Comparison of ENCODE assay signal across 1 cellular context in the genomic region with DNA sequence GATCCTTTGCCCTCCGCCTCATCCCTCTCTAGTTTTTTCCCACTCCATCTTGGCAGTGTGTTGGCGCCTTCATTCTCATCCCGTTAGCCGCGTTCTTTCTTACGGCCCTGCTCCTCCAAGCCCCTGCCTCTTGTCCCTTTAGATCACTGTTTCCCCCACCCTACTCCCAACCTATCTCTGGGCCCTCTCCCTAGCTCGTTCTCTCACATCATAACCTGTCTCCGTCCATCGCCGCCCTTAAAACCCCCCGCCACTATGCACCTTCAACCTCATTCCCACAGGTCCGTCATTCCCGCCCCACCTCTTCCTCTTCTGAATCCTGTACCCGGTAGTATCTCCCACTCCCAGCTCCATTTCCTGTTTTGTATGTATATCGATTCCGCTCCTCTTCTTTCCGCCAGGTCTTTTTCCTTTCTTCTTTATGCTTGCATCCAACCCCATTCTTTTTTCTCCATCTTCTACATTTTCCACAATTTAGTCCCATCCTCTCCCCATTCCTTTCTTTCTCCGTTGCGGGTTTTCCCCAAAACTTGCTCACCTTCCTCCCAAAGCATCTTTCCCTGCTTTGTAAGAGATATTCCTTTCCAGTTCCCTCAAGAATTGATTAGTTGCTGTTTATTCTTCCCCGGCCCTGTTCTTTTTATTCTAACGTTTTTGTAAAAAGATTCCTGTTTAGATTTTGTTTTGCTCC.
TF ChIP-seq lines count a peak whose summit lies in the region.

No MANE protein-coding gene starts in this region.

TF ChIP-seq in HepG2, 621 proteins besides CTCF, POLR2A, EP300 and RAD21 (continued from another document and continues in another):
- no peak for TF ChIP-seq ZNF407 (CRISPR knock-in tag; IDR thresholded peaks at IDR 0.05; ENCODE audit: not compliant biosample characterization)
- no peak for TF ChIP-seq ZMAT3 (CRISPR knock-in tag; conservative IDR thresholded peaks at IDR 0.05)
- no peak for TF ChIP-seq ATF6 (CRISPR knock-in tag; conservative IDR thresholded peaks at IDR 0.05)
- TF ChIP-seq ETV5 (CRISPR knock-in tag; IDR thresholded peaks at IDR 0.05; ENCODE audit: borderline replicate concordance), result no peak
- TF ChIP-seq, protein P1, sequence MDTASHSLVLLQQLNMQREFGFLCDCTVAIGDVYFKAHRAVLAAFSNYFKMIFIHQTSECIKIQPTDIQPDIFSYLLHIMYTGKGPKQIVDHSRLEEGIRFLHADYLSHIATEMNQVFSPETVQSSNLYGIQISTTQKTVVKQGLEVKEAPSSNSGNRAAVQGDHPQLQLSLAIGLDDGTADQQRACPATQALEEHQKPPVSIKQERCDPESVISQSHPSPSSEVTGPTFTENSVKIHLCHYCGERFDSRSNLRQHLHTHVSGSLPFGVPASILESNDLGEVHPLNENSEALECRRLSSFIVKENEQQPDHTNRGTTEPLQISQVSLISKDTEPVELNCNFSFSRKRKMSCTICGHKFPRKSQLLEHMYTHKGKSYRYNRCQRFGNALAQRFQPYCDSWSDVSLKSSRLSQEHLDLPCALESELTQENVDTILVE (CRISPR knock-in tag; IDR thresholded peaks at IDR 0.05), result no peak
- no peak for TF ChIP-seq ZNF749 (CRISPR knock-in tag; IDR thresholded peaks at IDR 0.05; ENCODE audit: borderline replicate concordance)
- TF ChIP-seq KDM5A (IDR thresholded peaks at IDR 0.05; ENCODE audit: borderline replicate concordance, low read length), result peak; percentile 70
- TF ChIP-seq, protein P2, sequence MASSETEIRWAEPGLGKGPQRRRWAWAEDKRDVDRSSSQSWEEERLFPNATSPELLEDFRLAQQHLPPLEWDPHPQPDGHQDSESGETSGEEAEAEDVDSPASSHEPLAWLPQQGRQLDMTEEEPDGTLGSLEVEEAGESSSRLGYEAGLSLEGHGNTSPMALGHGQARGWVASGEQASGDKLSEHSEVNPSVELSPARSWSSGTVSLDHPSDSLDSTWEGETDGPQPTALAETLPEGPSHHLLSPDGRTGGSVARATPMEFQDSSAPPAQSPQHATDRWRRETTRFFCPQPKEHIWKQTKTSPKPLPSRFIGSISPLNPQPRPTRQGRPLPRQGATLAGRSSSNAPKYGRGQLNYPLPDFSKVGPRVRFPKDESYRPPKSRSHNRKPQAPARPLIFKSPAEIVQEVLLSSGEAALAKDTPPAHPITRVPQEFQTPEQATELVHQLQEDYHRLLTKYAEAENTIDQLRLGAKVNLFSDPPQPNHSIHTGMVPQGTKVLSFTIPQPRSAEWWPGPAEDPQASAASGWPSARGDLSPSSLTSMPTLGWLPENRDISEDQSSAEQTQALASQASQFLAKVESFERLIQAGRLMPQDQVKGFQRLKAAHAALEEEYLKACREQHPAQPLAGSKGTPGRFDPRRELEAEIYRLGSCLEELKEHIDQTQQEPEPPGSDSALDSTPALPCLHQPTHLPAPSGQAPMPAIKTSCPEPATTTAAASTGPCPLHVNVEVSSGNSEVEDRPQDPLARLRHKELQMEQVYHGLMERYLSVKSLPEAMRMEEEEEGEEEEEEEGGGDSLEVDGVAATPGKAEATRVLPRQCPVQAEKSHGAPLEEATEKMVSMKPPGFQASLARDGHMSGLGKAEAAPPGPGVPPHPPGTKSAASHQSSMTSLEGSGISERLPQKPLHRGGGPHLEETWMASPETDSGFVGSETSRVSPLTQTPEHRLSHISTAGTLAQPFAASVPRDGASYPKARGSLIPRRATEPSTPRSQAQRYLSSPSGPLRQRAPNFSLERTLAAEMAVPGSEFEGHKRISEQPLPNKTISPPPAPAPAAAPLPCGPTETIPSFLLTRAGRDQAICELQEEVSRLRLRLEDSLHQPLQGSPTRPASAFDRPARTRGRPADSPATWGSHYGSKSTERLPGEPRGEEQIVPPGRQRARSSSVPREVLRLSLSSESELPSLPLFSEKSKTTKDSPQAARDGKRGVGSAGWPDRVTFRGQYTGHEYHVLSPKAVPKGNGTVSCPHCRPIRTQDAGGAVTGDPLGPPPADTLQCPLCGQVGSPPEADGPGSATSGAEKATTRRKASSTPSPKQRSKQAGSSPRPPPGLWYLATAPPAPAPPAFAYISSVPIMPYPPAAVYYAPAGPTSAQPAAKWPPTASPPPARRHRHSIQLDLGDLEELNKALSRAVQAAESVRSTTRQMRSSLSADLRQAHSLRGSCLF (CRISPR knock-in tag; IDR thresholded peaks at IDR 0.05; ENCODE audit: borderline replicate concordance), result no peak
- TF ChIP-seq PCBP1 (IDR thresholded peaks at IDR 0.05; ENCODE audit: borderline replicate concordance, low read depth, low read length), result no peak
- no peak for TF ChIP-seq ARNT2 (CRISPR knock-in tag; IDR thresholded peaks at IDR 0.05; ENCODE audit: low read depth)
- no peak for TF ChIP-seq MEIS1 (CRISPR knock-in tag; IDR thresholded peaks at IDR 0.05; ENCODE audit: borderline replicate concordance)
- peak; percentile 89 for TF ChIP-seq ONECUT2 (CRISPR knock-in tag; IDR thresholded peaks at IDR 0.05)
- TF ChIP-seq ZBTB4 (CRISPR knock-in tag; IDR thresholded peaks at IDR 0.05; ENCODE audit: borderline replicate concordance), result no peak; the same call in 1 of the 2 replicates
- TF ChIP-seq ZNF274 (CRISPR knock-in tag; IDR thresholded peaks at IDR 0.05), result no peak
- peak; percentile 36; the same call in 1 of the 2 replicates for TF ChIP-seq ZNF878 (CRISPR knock-in tag; IDR thresholded peaks at IDR 0.05)
- TF ChIP-seq, protein P3, sequence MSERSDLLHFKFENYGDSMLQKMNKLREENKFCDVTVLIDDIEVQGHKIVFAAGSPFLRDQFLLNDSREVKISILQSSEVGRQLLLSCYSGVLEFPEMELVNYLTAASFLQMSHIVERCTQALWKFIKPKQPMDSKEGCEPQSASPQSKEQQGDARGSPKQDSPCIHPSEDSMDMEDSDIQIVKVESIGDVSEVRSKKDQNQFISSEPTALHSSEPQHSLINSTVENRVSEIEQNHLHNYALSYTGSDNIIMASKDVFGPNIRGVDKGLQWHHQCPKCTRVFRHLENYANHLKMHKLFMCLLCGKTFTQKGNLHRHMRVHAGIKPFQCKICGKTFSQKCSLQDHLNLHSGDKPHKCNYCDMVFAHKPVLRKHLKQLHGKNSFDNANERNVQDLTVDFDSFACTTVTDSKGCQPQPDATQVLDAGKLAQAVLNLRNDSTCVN (CRISPR knock-in tag; IDR thresholded peaks at IDR 0.05; ENCODE audit: borderline replicate concordance), result no peak
- TF ChIP-seq, protein P4, sequence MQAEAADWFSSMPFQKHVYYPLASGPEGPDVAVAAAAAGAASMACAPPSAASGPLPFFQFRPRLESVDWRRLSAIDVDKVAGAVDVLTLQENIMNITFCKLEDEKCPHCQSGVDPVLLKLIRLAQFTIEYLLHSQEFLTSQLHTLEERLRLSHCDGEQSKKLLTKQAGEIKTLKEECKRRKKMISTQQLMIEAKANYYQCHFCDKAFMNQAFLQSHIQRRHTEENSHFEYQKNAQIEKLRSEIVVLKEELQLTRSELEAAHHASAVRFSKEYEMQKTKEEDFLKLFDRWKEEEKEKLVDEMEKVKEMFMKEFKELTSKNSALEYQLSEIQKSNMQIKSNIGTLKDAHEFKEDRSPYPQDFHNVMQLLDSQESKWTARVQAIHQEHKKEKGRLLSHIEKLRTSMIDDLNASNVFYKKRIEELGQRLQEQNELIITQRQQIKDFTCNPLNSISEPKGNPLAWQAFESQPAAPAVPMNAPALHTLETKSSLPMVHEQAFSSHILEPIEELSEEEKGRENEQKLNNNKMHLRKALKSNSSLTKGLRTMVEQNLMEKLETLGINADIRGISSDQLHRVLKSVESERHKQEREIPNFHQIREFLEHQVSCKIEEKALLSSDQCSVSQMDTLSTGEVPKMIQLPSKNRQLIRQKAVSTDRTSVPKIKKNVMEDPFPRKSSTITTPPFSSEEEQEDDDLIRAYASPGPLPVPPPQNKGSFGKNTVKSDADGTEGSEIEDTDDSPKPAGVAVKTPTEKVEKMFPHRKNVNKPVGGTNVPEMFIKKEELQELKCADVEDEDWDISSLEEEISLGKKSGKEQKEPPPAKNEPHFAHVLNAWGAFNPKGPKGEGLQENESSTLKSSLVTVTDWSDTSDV (CRISPR knock-in tag; IDR thresholded peaks at IDR 0.05), result no peak
- TF ChIP-seq ZIK1 (CRISPR knock-in tag; IDR thresholded peaks at IDR 0.05; ENCODE audit: borderline replicate concordance, low read depth), result no peak
- TF ChIP-seq, protein P5, sequence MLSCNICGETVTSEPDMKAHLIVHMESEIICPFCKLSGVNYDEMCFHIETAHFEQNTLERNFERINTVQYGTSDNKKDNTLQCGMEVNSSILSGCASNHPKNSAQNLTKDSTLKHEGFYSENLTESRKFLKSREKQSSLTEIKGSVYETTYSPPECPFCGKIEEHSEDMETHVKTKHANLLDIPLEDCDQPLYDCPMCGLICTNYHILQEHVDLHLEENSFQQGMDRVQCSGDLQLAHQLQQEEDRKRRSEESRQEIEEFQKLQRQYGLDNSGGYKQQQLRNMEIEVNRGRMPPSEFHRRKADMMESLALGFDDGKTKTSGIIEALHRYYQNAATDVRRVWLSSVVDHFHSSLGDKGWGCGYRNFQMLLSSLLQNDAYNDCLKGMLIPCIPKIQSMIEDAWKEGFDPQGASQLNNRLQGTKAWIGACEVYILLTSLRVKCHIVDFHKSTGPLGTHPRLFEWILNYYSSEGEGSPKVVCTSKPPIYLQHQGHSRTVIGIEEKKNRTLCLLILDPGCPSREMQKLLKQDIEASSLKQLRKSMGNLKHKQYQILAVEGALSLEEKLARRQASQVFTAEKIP (CRISPR knock-in tag; IDR thresholded peaks at IDR 0.05; ENCODE audit: borderline replicate concordance), result no peak
